22 cellular contexts compared by ENCODE assay signal in genomic region chr16:85090873-85091521, GRCh38. TPM values are rescaled to one million over a fixed set of nuclear protein-coding genes. Genes with fewer than 3 reads are reported as not detected.
DNase-seq lines count a peak whose midpoint lies in the region; ATAC-seq and FAIRE-seq lines count a peak whose summit lies in the region.
"Had no signal": no experiment of that assay in that cellular context is flagged by ENCODE, and none has a peak within 500 bp of the region (broad histone marks: within the 10 kb centered on the region; RNA-seq: fewer than 3 reads in every experiment).

No MANE protein-coding gene starts in this region.

- peak overlapping the region; percentile 35 for H3K27ac ChIP-seq in layer of hippocampus (ENCODE audit: low read depth, low read length)
- peak overlapping the region in 1 of 2 donors; percentile 12 for H3K27ac ChIP-seq in small intestine (ENCODE audit: low read depth in 1 of 2, low read length in 1 of 2)
- H3K27ac ChIP-seq: SK-N-MC, spleen had no signal

- H3K27me3 ChIP-seq in layer of hippocampus (ENCODE audit: control insufficient read depth, insufficient read depth, low read length) = peaks cover 4% of the 10 kb centered on the region
- no peaks in the 10 kb centered on the region for H3K27me3 ChIP-seq in small intestine (ENCODE audit: control insufficient read depth in 2 of 2, insufficient read depth in 2 of 2, low read length in 2 of 2)

- 42 to 61% (median 55%) methylated on average over 8 of the region's 8 CpGs for WGBS in small intestine, 3 donors

- no peak overlapping the region for H3K4me3 ChIP-seq in small intestine (ENCODE audit: low read depth in 1 of 2, low read length in 2 of 2)
- H3K4me3 ChIP-seq: SK-N-MC, spleen had no signal

- no peak for ATAC-seq in GM21825 (IDR thresholded peaks at IDR 0.05; ENCODE audit: unreplicated experiment)
- ATAC-seq in HG03196 (IDR thresholded peaks at IDR 0.05; ENCODE audit: unreplicated experiment) = no peak
- no peak for ATAC-seq in GM18909 (IDR thresholded peaks at IDR 0.05; ENCODE audit: poor library complexity, unreplicated experiment)
- ATAC-seq: PC-3; stimulated activated effector memory CD8-positive, alpha-beta T cell treated with anti-CD3 and anti-CD28 coated beads, Interleukin-12 subunit alpha, Interleukin-12 subunit beta, amount 100 ng/mL, for 72 hours had no signal

- H3K4me1 ChIP-seq in small intestine (ENCODE audit: control insufficient read depth in 2 of 2, insufficient read depth in 1 of 2, low read depth in 1 of 2, low read length in 1 of 2) = peaks cover 0 to 1% of the 10 kb centered on the region in 2 donors

- no peaks in the 10 kb centered on the region for H3K36me3 ChIP-seq in small intestine (ENCODE audit: control insufficient read depth in 2 of 2, insufficient read depth in 2 of 2, low read length in 2 of 2)

- H3K9me3 ChIP-seq in small intestine (ENCODE audit: control insufficient read depth, low read depth) = no peaks in the 10 kb centered on the region
- H3K9me3 ChIP-seq: spleen had no signal

- FAIRE-seq in small intestine (lab: Jason Lieb, UNC) = no peak
- FAIRE-seq: A204.1 had no signal

- DNase-seq in SIG-M5 treated with dmso at 0.1 percent for 504 hours (lab: John Stamatoyannopoulos, UW; ENCODE audit: unreplicated experiment) (peak; percentile 73), SIG-M5 (lab: John Stamatoyannopoulos, UW) (no peak), OCI-M1 (lab: John Stamatoyannopoulos, UW) (peak; percentile 43), small intestine (peak; percentile 52)
- DNase-seq: activated CD4-positive, alpha-beta T cell treated with anti-CD3 and anti-CD28 coated beads for 48 hours; activated T-cell treated with anti-CD3 and anti-CD28 coated beads, Interleukin-2, amount 50 U/mL, for 24 hours; CD4-positive, CD25-positive, alpha-beta regulatory T cell; DND-41; effector CD8-positive, alpha-beta T cell; Kasumi-1; NCI-H187 treated with DMSO at 0.1 percent for 48 hours; NCI-H446 treated with DMSO at 0.1 percent for 48 hours; PC-3; spleen had no signal

RNA-seq across cellular contexts. Expression of gene CIBAR2, which starts 21.3 kb away (rescaled TPM):
- 1 to 10 TPM in 1 of 3 donors, under 1 TPM in 1, not detected in 1; 0.19 to 3.0 TPM for polyA plus RNA-seq in small intestine
- polyA plus RNA-seq: CD4-positive, CD25-positive, alpha-beta regulatory T cell; urinary bladder had no signal
